In the genomic region with DNA sequence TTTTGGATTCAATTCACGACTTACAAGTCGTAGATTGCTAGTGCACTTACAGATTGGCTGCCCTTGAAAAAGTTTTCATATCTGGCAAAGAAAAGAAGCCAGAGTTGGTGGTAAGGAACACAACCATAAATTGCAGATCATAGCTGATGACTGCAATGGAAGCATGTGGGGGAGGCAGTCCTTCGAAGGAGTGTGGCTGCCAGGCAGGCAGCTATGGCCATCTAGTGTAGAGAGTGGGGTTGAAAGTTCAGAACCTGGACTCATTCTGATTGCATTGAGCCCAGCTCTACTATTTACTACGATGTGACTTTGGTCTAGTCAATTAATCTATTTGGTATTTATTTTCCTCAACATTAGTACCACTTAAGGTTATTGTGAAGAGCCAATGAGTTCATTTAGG, we compare ENCODE assay signal across 16 cellular contexts. TPM values are rescaled to one million over a fixed set of nuclear protein-coding genes. Genes with fewer than 3 reads are reported as not detected.
"Had no signal": no experiment of that assay in that cellular context is flagged by ENCODE, and none has a peak within 500 bp of the region (broad histone marks: within the 10 kb centered on the region; RNA-seq: fewer than 3 reads in every experiment).

No MANE protein-coding gene starts in this region.

- H3K36me3 ChIP-seq: brain microvascular endothelial cell, left ventricle myocardium inferior, right atrium auricular region, thyroid gland had no signal

- H3K27me3 Mint-ChIP-seq: activated naive CD8-positive, alpha-beta T cell had no signal

- H3K9me3 Mint-ChIP-seq: activated T-cell treated with anti-CD3 and anti-CD28 coated beads, Interleukin-2, amount 50 U/mL, for 4 hours had no signal

- H3K9me3 ChIP-seq: left ventricle myocardium inferior, right atrium auricular region, thyroid gland had no signal

- H3K27ac ChIP-seq: brain microvascular endothelial cell, foreskin keratinocyte, left ventricle myocardium inferior, right atrium auricular region, skin epidermis, thyroid gland had no signal

- DNase-seq: activated CD4-positive, alpha-beta T cell treated with anti-CD3 and anti-CD28 coated beads, Interleukin-2, amount 50 U/mL, for 48 hours; activated effector memory CD4-positive, alpha-beta T cell treated with anti-CD3 and anti-CD28 coated beads, Interleukin-2, amount 50 U/mL, for 16 hours; activated T-cell treated with anti-CD3 and anti-CD28 coated beads, Interleukin-2, amount 50 U/mL, for 4 hours; amygdala; brain microvascular endothelial cell; foreskin keratinocyte; kidney; left ventricle myocardium inferior; natural killer cell; thyroid gland had no signal

- H3K4me1 ChIP-seq: foreskin keratinocyte, left ventricle myocardium inferior, right atrium auricular region, thyroid gland had no signal

- H3K4me3 Mint-ChIP-seq: activated naive CD8-positive, alpha-beta T cell; activated T-cell treated with anti-CD3 and anti-CD28 coated beads, Interleukin-2, amount 50 U/mL, for 4 hours; memory B cell; natural killer cell had no signal

- H3K4me1 Mint-ChIP-seq: natural killer cell had no signal

- ATAC-seq: activated CD4-positive, CD25-positive, alpha-beta regulatory T cell treated with anti-CD3 and anti-CD28 coated beads, Interleukin-2, amount 50 U/mL, for 24 hours; activated T-cell treated with anti-CD3 and anti-CD28 coated beads, Interleukin-2, amount 50 U/mL, for 4 hours; foreskin keratinocyte; natural killer cell had no signal

- H3K27ac Mint-ChIP-seq: activated naive CD8-positive, alpha-beta T cell; memory B cell; natural killer cell had no signal

- H3K27me3 ChIP-seq: brain microvascular endothelial cell, foreskin keratinocyte, right atrium auricular region, thyroid gland had no signal

- H3K36me3 Mint-ChIP-seq: activated naive CD8-positive, alpha-beta T cell; natural killer cell had no signal

- H3K4me3 ChIP-seq: left ventricle myocardium inferior, right atrium auricular region, skin epidermis, thyroid gland had no signal

RNA-seq across cellular contexts. Expression of gene GPM6A, which starts 4.5 kb away (rescaled TPM):
- total RNA-seq: activated T-cell treated with anti-CD3 and anti-CD28 coated beads, Interleukin-2, amount 50 U/mL, for 4 hours; foreskin keratinocyte; natural killer cell; T-helper 2 cell treated with Interferon-gamma antibody and Interleukin-4, amounts not matched to agents 100 ng/mL and 5 ng/mL, for 36 hours had no signal
